ENCODE assay signal across 20 cellular contexts in genomic region chr4:82346126-82346525, GRCh38.
"Had no signal": no experiment of that assay in that cellular context is flagged by ENCODE, and none has a peak within 500 bp of the region (broad histone marks: within the 10 kb centered on the region; RNA-seq: fewer than 3 reads in every experiment).

No MANE protein-coding gene starts in this region.

- H3K9me3 ChIP-seq: colonic mucosa, esophagus squamous epithelium, gastroesophageal sphincter, ovary, tibial artery, upper lobe of right lung, vagina had no signal

- H3K9me3 Mint-ChIP-seq: neural crest cell; stimulated activated naive CD8-positive, alpha-beta T cell treated with anti-CD3 and anti-CD28 coated beads, Interleukin-15, Interleukin-2, amounts not matched to agents 100 ng/mL and 50 ng/mL, for 24 hours had no signal

- H3K4me2 ChIP-seq: smooth muscle cell had no signal

- H3K27me3 ChIP-seq: colonic mucosa, esophagus squamous epithelium, gastroesophageal sphincter, ovary, tibial artery, upper lobe of right lung, vagina had no signal

- H3K36me3 ChIP-seq: colonic mucosa, ovary had no signal

- ATAC-seq: gastroesophageal sphincter, left colon, left ventricle myocardium superior, right cardiac atrium, upper lobe of right lung had no signal

- H3K27me3 Mint-ChIP-seq: stimulated activated naive CD8-positive, alpha-beta T cell treated with anti-CD3 and anti-CD28 coated beads, Interleukin-15, Interleukin-2, amounts not matched to agents 100 ng/mL and 50 ng/mL, for 24 hours had no signal

- H3K4me1 ChIP-seq: colonic mucosa, esophagus squamous epithelium, tibial artery, upper lobe of right lung, vagina had no signal

- H3K4me3 ChIP-seq: colonic mucosa, esophagus squamous epithelium, gastroesophageal sphincter, lung, ovary, smooth muscle cell, tibial artery, upper lobe of right lung, vagina had no signal

- H3K27ac ChIP-seq: colonic mucosa, esophagus squamous epithelium, gastroesophageal sphincter, ovary, tibial artery, upper lobe of right lung, vagina had no signal

- H3K27ac Mint-ChIP-seq: stimulated activated naive CD8-positive, alpha-beta T cell treated with anti-CD3 and anti-CD28 coated beads, Interleukin-15, Interleukin-2, amounts not matched to agents 100 ng/mL and 50 ng/mL, for 24 hours had no signal

- DNase-seq: colonic mucosa; dermis blood vessel endothelial cell; esophagus squamous epithelium; foreskin fibroblast; glutamatergic neuron; left colon; left ventricle myocardium superior; mesenchymal stem cell; midbrain; ovary; right cardiac atrium; stimulated activated CD4-positive, alpha-beta T cell treated with anti-CD3 and anti-CD28 coated beads, Interleukin-2, amount 100 ng/mL, for 48 hours; tibial artery; upper lobe of right lung had no signal

- H3K4me3 Mint-ChIP-seq: neural crest cell; stimulated activated naive CD8-positive, alpha-beta T cell treated with anti-CD3 and anti-CD28 coated beads, Interleukin-15, Interleukin-2, amounts not matched to agents 100 ng/mL and 50 ng/mL, for 24 hours had no signal
